In genomic region chr1:45001576-45001975, GRCh38 we compare ENCODE assay signal across 8 cellular contexts. TPM values are rescaled to one million over a fixed set of nuclear protein-coding genes. Genes with fewer than 3 reads are reported as not detected.
DNase-seq lines count a peak whose midpoint lies in the region; ATAC-seq and TF ChIP-seq lines count a peak whose summit lies in the region.
"Not testable (repeated sequence)": the region's sequence is repeated elsewhere in the genome, so short reads cannot be mapped to it uniquely, and the experiment has no call there.

No MANE protein-coding gene starts in this region.

- H3K27ac Mint-ChIP-seq in CD14-positive monocyte (peak overlapping the region in 5 of 7 donors; percentile 73 to 88 (median 81)), endodermal cell (peak overlapping the region; percentile 30)
- H3K27ac Mint-ChIP-seq in activated CD8-positive, alpha-beta T cell treated with anti-CD3 and anti-CD28 coated beads, Interleukin-2, amount 10 ng/mL, durations not matched to agents 7 days and 5 days = peak overlapping the region; percentile 46
- peak overlapping the region; percentile 54 for H3K27ac Mint-ChIP-seq in activated naive CD8-positive, alpha-beta T cell
- H3K27ac Mint-ChIP-seq in stimulated activated effector memory CD8-positive, alpha-beta T cell treated with anti-CD3 and anti-CD28 coated beads, Interleukin-12 subunit alpha, Interleukin-12 subunit beta, amount 100 ng/mL, for 72 hours = peak overlapping the region; percentile 80

- CTCF ChIA-PET in activated CD8-positive, alpha-beta T cell treated with anti-CD3 and anti-CD28 coated beads, Interleukin-2, amount 10 ng/mL, durations not matched to agents 7 days and 5 days (lab: Charles Lee) = not testable (repeated sequence)

- TF ChIP-seq CTCF in CD14-positive monocyte (IDR thresholded peaks at IDR 0.05); body of pancreas (IDR thresholded peaks at IDR 0.05); endodermal cell (conservative IDR thresholded peaks at IDR 0.05); transverse colon (IDR thresholded peaks at IDR 0.05): not testable (repeated sequence)

- not testable (repeated sequence) for TF ChIP-seq EP300 in transverse colon (IDR thresholded peaks at IDR 0.05; ENCODE audit: low read depth)

- POLR2A ChIA-PET in activated CD8-positive, alpha-beta T cell treated with anti-CD3 and anti-CD28 coated beads, Interleukin-2, amount 10 ng/mL, durations not matched to agents 7 days and 5 days (lab: Charles Lee) = not testable (repeated sequence)

- not testable (repeated sequence) for H3K9me3 ChIP-seq in body of pancreas; endodermal cell (ENCODE audit: control insufficient read depth, low read length); transverse colon

- not testable (repeated sequence) for H3K23ac ChIP-seq in mesendoderm (ENCODE audit: low read length)

- H3K18ac ChIP-seq in mesendoderm (ENCODE audit: low read length) = not testable (repeated sequence)

- not testable (repeated sequence) for H3K9me3 Mint-ChIP-seq in CD14-positive monocyte; activated CD8-positive, alpha-beta T cell treated with anti-CD3 and anti-CD28 coated beads, Interleukin-2, amount 10 ng/mL, durations not matched to agents 7 days and 5 days (ENCODE audit: insufficient read depth); activated naive CD8-positive, alpha-beta T cell (ENCODE audit: low read depth); endodermal cell; stimulated activated effector memory CD8-positive, alpha-beta T cell treated with anti-CD3 and anti-CD28 coated beads, Interleukin-12 subunit alpha, Interleukin-12 subunit beta, amount 100 ng/mL, for 72 hours

- peaks cover 4 to 35% of the 10 kb centered on the region in 2 donors for H3K36me3 ChIP-seq in body of pancreas (replicated peaks in 1 of 2; ENCODE audit: insufficient read depth in 1 of 2, low read depth in 2 of 2)
- H3K36me3 ChIP-seq in endodermal cell (ENCODE audit: control insufficient read depth, insufficient read depth, low read length) = peaks cover 20% of the 10 kb centered on the region
- not testable (repeated sequence) for H3K36me3 ChIP-seq in mesendoderm (ENCODE audit: control insufficient read depth, insufficient read depth, low read length)
- H3K36me3 ChIP-seq in transverse colon = peaks cover 0 to 40% (median 10%) of the 10 kb centered on the region in 4 donors

- H3K4me3 Mint-ChIP-seq in CD14-positive monocyte; activated CD8-positive, alpha-beta T cell treated with anti-CD3 and anti-CD28 coated beads, Interleukin-2, amount 10 ng/mL, durations not matched to agents 7 days and 5 days; activated naive CD8-positive, alpha-beta T cell; endodermal cell; stimulated activated effector memory CD8-positive, alpha-beta T cell treated with anti-CD3 and anti-CD28 coated beads, Interleukin-12 subunit alpha, Interleukin-12 subunit beta, amount 100 ng/mL, for 72 hours: not testable (repeated sequence)

- H3K56ac ChIP-seq in mesendoderm (ENCODE audit: low read length) = not testable (repeated sequence)

- H3K27ac ChIP-seq in body of pancreas = peak overlapping the region in 1 of 4 donors; percentile 21
- not testable (repeated sequence) for H3K27ac ChIP-seq in endodermal cell (ENCODE audit: low read depth, low read length); mesendoderm (ENCODE audit: low read depth, low read length); transverse colon

- not testable (repeated sequence) for DNase-seq in CD14-positive monocyte (ENCODE audit: low spot score); activated CD8-positive, alpha-beta T cell treated with anti-CD3 and anti-CD28 coated beads, Interleukin-2, amount 10 ng/mL, durations not matched to agents 7 days and 5 days; body of pancreas; endodermal cell; stimulated activated effector memory CD8-positive, alpha-beta T cell treated with anti-CD3 and anti-CD28 coated beads, Interleukin-12 subunit alpha, Interleukin-12 subunit beta, amount 100 ng/mL, for 72 hours (ENCODE audit: low spot score in 2 of 2); transverse colon
- DNase-seq in mesendoderm = peak; percentile 17

- H3K4me3 ChIP-seq in body of pancreas; endodermal cell (ENCODE audit: low read length); mesendoderm (ENCODE audit: low read length); transverse colon: not testable (repeated sequence)

- in situ Hi-C loops in transverse colon (cut with MboI; ENCODE audit: low pct_ligation_motif_present in 1 of 4, low pct_unique_long_range_greater_than_20kb in 1 of 4, low sequenced_read_pairs in 3 of 4) = loop anchor here in 2 of 4 donors (25.0 kb wide), 2 partner anchors 164 to 214 kb away; partner anchors contain the start of genes BEST4 (in 1 of the 2), PTCH2 (in 1 of the 2) and RPS8 (in 1 of the 2)

- not testable (repeated sequence) for H4K5ac ChIP-seq in mesendoderm (ENCODE audit: low read length)

- H3K4ac ChIP-seq in mesendoderm (ENCODE audit: low read depth, low read length) = not testable (repeated sequence)

- H2BK120ac ChIP-seq in mesendoderm (ENCODE audit: low read depth, low read length) = not testable (repeated sequence)

- not testable (repeated sequence) for H3K27me3 ChIP-seq in body of pancreas; endodermal cell (ENCODE audit: control insufficient read depth, insufficient read depth, low read length, poor library complexity, severe bottlenecking); mesendoderm (ENCODE audit: insufficient read depth, low read length, poor library complexity); transverse colon

- H3K4me1 Mint-ChIP-seq in CD14-positive monocyte = peaks cover 25% of the 10 kb centered on the region
- H3K4me1 Mint-ChIP-seq in activated CD8-positive, alpha-beta T cell treated with anti-CD3 and anti-CD28 coated beads, Interleukin-2, amount 10 ng/mL, durations not matched to agents 7 days and 5 days (ENCODE audit: low read depth); activated naive CD8-positive, alpha-beta T cell (ENCODE audit: low read depth); endodermal cell; stimulated activated effector memory CD8-positive, alpha-beta T cell treated with anti-CD3 and anti-CD28 coated beads, Interleukin-12 subunit alpha, Interleukin-12 subunit beta, amount 100 ng/mL, for 72 hours: not testable (repeated sequence)

- H3K27me3 Mint-ChIP-seq in CD14-positive monocyte (ENCODE audit: low read depth in 3 of 3); activated CD8-positive, alpha-beta T cell treated with anti-CD3 and anti-CD28 coated beads, Interleukin-2, amount 10 ng/mL, durations not matched to agents 7 days and 5 days (ENCODE audit: low read depth); activated naive CD8-positive, alpha-beta T cell; endodermal cell (ENCODE audit: insufficient read depth): not testable (repeated sequence)

- H3K9ac ChIP-seq in endodermal cell (ENCODE audit: extremely low read depth, low read length, poor library complexity, severe bottlenecking); mesendoderm (ENCODE audit: low read length): not testable (repeated sequence)

- not testable (repeated sequence) for H3K4me1 ChIP-seq in body of pancreas; endodermal cell (ENCODE audit: control insufficient read depth, insufficient read depth, low read length); mesendoderm (ENCODE audit: control insufficient read depth, low read depth, low read length); transverse colon

- TF ChIP-seq POLR2A in body of pancreas (IDR thresholded peaks at IDR 0.05) = not testable (repeated sequence)
- peak; percentile 3 for TF ChIP-seq POLR2A in transverse colon (IDR thresholded peaks at IDR 0.05)

- not testable (repeated sequence) for H2AK5ac ChIP-seq in mesendoderm (ENCODE audit: low read length)

- intact Hi-C loops in CD14-positive monocyte (cut with micrococcal nuclease); body of pancreas (cut with DNase I); transverse colon (cut with DNase I; ENCODE audit: low total_unique reads): not testable (repeated sequence)

- not testable (repeated sequence) for H3K79me2 ChIP-seq in mesendoderm (ENCODE audit: control insufficient read depth, insufficient read depth, low read length)

- H3K36me3 Mint-ChIP-seq in CD14-positive monocyte (peaks cover 48 to 52% of the 10 kb centered on the region in 2 donors), endodermal cell (ENCODE audit: low read depth) (peaks cover 33% of the 10 kb centered on the region)
- peaks cover 29% of the 10 kb centered on the region for H3K36me3 Mint-ChIP-seq in activated CD8-positive, alpha-beta T cell treated with anti-CD3 and anti-CD28 coated beads, Interleukin-2, amount 10 ng/mL, durations not matched to agents 7 days and 5 days (ENCODE audit: low read depth)
- not testable (repeated sequence) for H3K36me3 Mint-ChIP-seq in activated naive CD8-positive, alpha-beta T cell
- peaks cover 43% of the 10 kb centered on the region for H3K36me3 Mint-ChIP-seq in stimulated activated effector memory CD8-positive, alpha-beta T cell treated with anti-CD3 and anti-CD28 coated beads, Interleukin-12 subunit alpha, Interleukin-12 subunit beta, amount 100 ng/mL, for 72 hours

- not testable (repeated sequence) for H4K8ac ChIP-seq in mesendoderm (ENCODE audit: low read depth, low read length)

- not testable (repeated sequence) for H3K4me2 ChIP-seq in mesendoderm (ENCODE audit: low read length)

- not testable (repeated sequence) for H3K79me1 ChIP-seq in mesendoderm (ENCODE audit: low read length)

- not testable (repeated sequence) for ATAC-seq in activated CD8-positive, alpha-beta T cell treated with anti-CD3 and anti-CD28 coated beads, Interleukin-2, amount 10 ng/mL, durations not matched to agents 7 days and 5 days; stimulated activated effector memory CD8-positive, alpha-beta T cell treated with anti-CD3 and anti-CD28 coated beads, Interleukin-12 subunit alpha, Interleukin-12 subunit beta, amount 100 ng/mL, for 72 hours
- peak; percentile 7 for ATAC-seq in body of pancreas

- whole genome bisulfite sequencing in body of pancreas, 2 donors = 86 to 97% methylated on average over 4 to 8 of the region's 8 CpGs
- 93 to 98% methylated on average over 7 to 8 of the region's 8 CpGs for WGBS in endodermal cell (ENCODE audit: insufficient coverage in 1 of 2, insufficient read length in 1 of 2), 2 experiments
- no CpG with 5 or more reads among the region's 8 CpGs for WGBS in mesendoderm (ENCODE audit: extremely low coverage, insufficient coverage, low lambda C conversion rate)
- 93% methylated on average over 8 of the region's 8 CpGs; no CpG with 5 or more reads in 1 of the 2 donors for WGBS in transverse colon (ENCODE audit: low coverage in 1 of 2), 2 donors

- H2BK5ac ChIP-seq in mesendoderm (ENCODE audit: low read length) = not testable (repeated sequence)

- not testable (repeated sequence) for H2BK15ac ChIP-seq in mesendoderm (replicated peaks; ENCODE audit: low read depth)

RNA-seq across cellular contexts. Expression of gene HECTD3, which starts 9.5 kb away (rescaled TPM):
- polyA plus RNA-seq in CD14-positive monocyte = 10 to 100 TPM; 13.9 to 16.7 TPM
- 10 to 100 TPM; 33.5 to 38.6 TPM for total RNA-seq in activated CD8-positive, alpha-beta T cell treated with anti-CD3 and anti-CD28 coated beads, Interleukin-2, amount 10 ng/mL, durations not matched to agents 7 days and 5 days
- total RNA-seq in body of pancreas (10 to 100 TPM; 42.3 to 51.4 TPM), endodermal cell (10 to 100 TPM; 33.2 to 43.7 TPM), transverse colon (100 to 1,000 TPM in 3 of 4 donors, 10 to 100 TPM in 1; 70.5 to 321 (median 133) TPM)
- polyA plus RNA-seq in endodermal cell (2013, experiment 1 of 2) = 26.1 TPM
- polyA plus RNA-seq in endodermal cell (2013, experiment 2 of 2) = 24.2 TPM
- 29.5 TPM for polyA plus RNA-seq in mesendoderm (2013, experiment 1 of 2)
- 29.1 TPM for polyA plus RNA-seq in mesendoderm (2013, experiment 2 of 2)

RNA-seq across cellular contexts. Expression of gene UROD, which starts 10.5 kb away (rescaled TPM):
- 100 to 1,000 TPM; 108 to 115 TPM for polyA plus RNA-seq in CD14-positive monocyte
- 10 to 100 TPM; 74.7 to 76.4 TPM for total RNA-seq in activated CD8-positive, alpha-beta T cell treated with anti-CD3 and anti-CD28 coated beads, Interleukin-2, amount 10 ng/mL, durations not matched to agents 7 days and 5 days
- total RNA-seq in body of pancreas (10 to 100 TPM; 32.2 to 39.6 TPM), endodermal cell (100 to 1,000 TPM in 1 of 2 donors, 10 to 100 TPM in 1; 86.8 to 107 TPM), transverse colon (10 to 100 TPM; 46.4 to 85.7 (median 63.9) TPM)
- 58.4 TPM for polyA plus RNA-seq in endodermal cell (2013, experiment 1 of 2)
- 55.5 TPM for polyA plus RNA-seq in endodermal cell (2013, experiment 2 of 2)
- polyA plus RNA-seq in mesendoderm (2013, experiment 1 of 2) = 189 TPM
- polyA plus RNA-seq in mesendoderm (2013, experiment 2 of 2) = 184 TPM

RNA-seq across cellular contexts. Expression of gene EIF2B3, which starts 15.2 kb away (rescaled TPM):
- polyA plus RNA-seq in CD14-positive monocyte = 10 to 100 TPM; 14.7 to 18.0 TPM
- 10 to 100 TPM; 24.6 to 28.8 TPM for total RNA-seq in activated CD8-positive, alpha-beta T cell treated with anti-CD3 and anti-CD28 coated beads, Interleukin-2, amount 10 ng/mL, durations not matched to agents 7 days and 5 days
- total RNA-seq in body of pancreas (10 to 100 TPM; 13.0 to 33.9 TPM), endodermal cell (10 to 100 TPM; 24.2 to 27.2 TPM), transverse colon (10 to 100 TPM in 1 of 4 donors, 1 to 10 TPM in 3; 1.4 to 15.6 (median 8.3) TPM)
- polyA plus RNA-seq in endodermal cell (2013, experiment 1 of 2) = 27.4 TPM
- 24.6 TPM for polyA plus RNA-seq in endodermal cell (2013, experiment 2 of 2)
- polyA plus RNA-seq in mesendoderm (2013, experiment 1 of 2) = 30.8 TPM
- 32.0 TPM for polyA plus RNA-seq in mesendoderm (2013, experiment 2 of 2)

Comparison
In these comparisons a context has a peak if more than half of its experiments do, and no peak if none do; other contexts are left out.
1. H3K27ac Mint-ChIP-seq: peak in every context shown above with its lines; median percentile 81 in CD14-positive monocyte; 80 in stimulated activated effector memory CD8-positive, alpha-beta T cell treated with anti-CD3 and anti-CD28 coated beads, Interleukin-12 subunit alpha, Interleukin-12 subunit beta, amount 100 ng/mL, for 72 hours; 54 in activated naive CD8-positive, alpha-beta T cell; 46 in activated CD8-positive, alpha-beta T cell treated with anti-CD3 and anti-CD28 coated beads, Interleukin-2, amount 10 ng/mL, durations not matched to agents 7 days and 5 days; 30 in endodermal cell.